Comparison of ENCODE assay signal across 25 cellular contexts in genomic region chr12:51345681-51346080, GRCh38. TPM values are rescaled to one million over a fixed set of nuclear protein-coding genes. Genes with fewer than 3 reads are reported as not detected.
A peak's percentile ranks its signal among the peaks of the same experiment; 100 is the strongest.
DNase-seq lines count a peak whose midpoint lies in the region; ATAC-seq and TF ChIP-seq lines count a peak whose summit lies in the region.
"Had no signal": no experiment of that assay in that cellular context is flagged by ENCODE, and none has a peak within 500 bp of the region (broad histone marks: within the 10 kb centered on the region; RNA-seq: fewer than 3 reads in every experiment).

No MANE protein-coding gene starts in this region.

- peak overlapping the region; percentile 86 for H2AFZ ChIP-seq in OCI-LY3 (ENCODE audit: low read depth, low read length)
- H2AFZ ChIP-seq: parathyroid adenoma had no signal

- no peaks in the 10 kb centered on the region for H3K79me2 ChIP-seq in OCI-LY3 (ENCODE audit: low read length)
- H3K79me2 ChIP-seq: parathyroid adenoma had no signal

- H3K4me2 ChIP-seq in OCI-LY3 (ENCODE audit: low read length), result peak overlapping the region; percentile 87

- TF ChIP-seq CTCF in OCI-LY3 (IDR thresholded peaks at IDR 0.05; ENCODE audit: low read depth, low read length) (no peak), brain microvascular endothelial cell (IDR thresholded peaks at IDR 0.05; ENCODE audit: low read depth, low read length, missing control alignments) (no peak), neural crest cell (conservative IDR thresholded peaks at IDR 0.05) (no peak)

- H3K9me3 ChIP-seq in OCI-LY3 (ENCODE audit: insufficient read depth, low read length), result no peaks in the 10 kb centered on the region
- H3K9me3 ChIP-seq: thoracic aorta had no signal

- H4K20me1 ChIP-seq in OCI-LY3 (ENCODE audit: insufficient read depth, low read length), result no peaks in the 10 kb centered on the region

- no peak overlapping the region for H3K4me3 Mint-ChIP-seq in neural crest cell
- H3K4me3 Mint-ChIP-seq: naive thymus-derived CD4-positive, alpha-beta T cell; T-helper 1 cell treated with Interleukin-12 subunit alpha and Interleukin-12 subunit beta and Interleukin-4 antibody, amounts not matched to agents 30 μg/mL and 1 μg/mL, for 36 hours had no signal

- ATAC-seq in GM18861 (IDR thresholded peaks at IDR 0.05; ENCODE audit: unreplicated experiment) (no peak), HG02840 (IDR thresholded peaks at IDR 0.05; ENCODE audit: low FRiP score, unreplicated experiment) (no peak)
- ATAC-seq: left colon; naive thymus-derived CD4-positive, alpha-beta T cell had no signal

- H3K36me3 Mint-ChIP-seq in neural crest cell (ENCODE audit: low read depth), result no peaks in the 10 kb centered on the region
- H3K36me3 Mint-ChIP-seq: naive thymus-derived CD4-positive, alpha-beta T cell had no signal

- H3K27ac ChIP-seq in OCI-LY3 (ENCODE audit: low read length), result peak overlapping the region; percentile 97
- no peak overlapping the region for H3K27ac ChIP-seq in brain microvascular endothelial cell
- H3K27ac ChIP-seq: dorsolateral prefrontal cortex, epithelial cell of prostate, parathyroid adenoma, thoracic aorta had no signal

- H3K27me3 Mint-ChIP-seq in neural crest cell (ENCODE audit: low read depth), result no peaks in the 10 kb centered on the region

- in situ Hi-C loops in brain microvascular endothelial cell (cut with HindIII; ENCODE audit: low pct_ligation_motif_present, low sequenced_read_pairs), result no loop called here

- peak overlapping the region; percentile 96 for H3K27ac Mint-ChIP-seq in neural crest cell (ENCODE audit: unreplicated experiment)
- H3K27ac Mint-ChIP-seq: naive thymus-derived CD4-positive, alpha-beta T cell; T-helper 1 cell treated with Interleukin-12 subunit alpha and Interleukin-12 subunit beta and Interleukin-4 antibody, amounts not matched to agents 30 μg/mL and 1 μg/mL, for 36 hours had no signal

- H3K9ac ChIP-seq in OCI-LY3 (ENCODE audit: low read length), result peak overlapping the region; percentile 69
- H3K9ac ChIP-seq: parathyroid adenoma had no signal

- H3K9me3 Mint-ChIP-seq in neural crest cell, result no peaks in the 10 kb centered on the region
- H3K9me3 Mint-ChIP-seq: naive thymus-derived CD4-positive, alpha-beta T cell; T-helper 1 cell treated with Interleukin-12 subunit alpha and Interleukin-12 subunit beta and Interleukin-4 antibody, amounts not matched to agents 30 μg/mL and 1 μg/mL, for 36 hours had no signal

- H3K27me3 ChIP-seq in OCI-LY3 (ENCODE audit: low read depth, low read length) (no peaks in the 10 kb centered on the region), brain microvascular endothelial cell (replicated peaks) (no peaks in the 10 kb centered on the region)
- H3K27me3 ChIP-seq: dorsolateral prefrontal cortex had no signal

- peak; percentile 42 for DNase-seq in Daoy (ENCODE audit: low read depth)
- peak; percentile 56 for DNase-seq in brain microvascular endothelial cell
- DNase-seq in neural crest cell (ENCODE audit: low read depth, low spot score), result no peak
- no peak for DNase-seq in anterior cingulate cortex (lab: John Stamatoyannopoulos, UW)
- no peak for DNase-seq in LoVo (ENCODE audit: low spot score)
- DNase-seq: activated CD4-positive, alpha-beta T cell treated with anti-CD3 and anti-CD28 coated beads, Interleukin-2, amount 50 U/mL, for 1 hour; activated CD8-positive, alpha-beta memory T cell treated with anti-CD3 and anti-CD28 coated beads, Interleukin-2, amount 50 U/mL, for 48 hours; activated effector memory CD4-positive, alpha-beta T cell treated with Interleukin-2 at 50 U/mL for 16 hours; dorsolateral prefrontal cortex; foreskin melanocyte; H7; left colon; mesendoderm; naive thymus-derived CD4-positive, alpha-beta T cell; NCI-H1436 treated with DMSO at 0.1 percent for 48 hours; NCI-H69; SHP77 treated with DMSO at 0.1 percent for 48 hours had no signal

- H3K4me3 ChIP-seq in OCI-LY3 (ENCODE audit: low read length) (peak overlapping the region; percentile 59), brain microvascular endothelial cell (ENCODE audit: low read depth, low read length) (no peak overlapping the region)
- H3K4me3 ChIP-seq: dorsolateral prefrontal cortex, thoracic aorta had no signal

- H3K4me1 ChIP-seq in OCI-LY3 (ENCODE audit: low read length), result peaks cover 62% of the 10 kb centered on the region

- H3K4me1 Mint-ChIP-seq in neural crest cell, result peaks cover 14% of the 10 kb centered on the region

- H3K36me3 ChIP-seq in OCI-LY3 (replicated peaks; ENCODE audit: low read depth, low read length) (no peaks in the 10 kb centered on the region), brain microvascular endothelial cell (replicated peaks) (no peaks in the 10 kb centered on the region)
- H3K36me3 ChIP-seq: thoracic aorta had no signal

RNA-seq across cellular contexts. Expression of gene CELA1, which starts 0.8 kb away (rescaled TPM):
- not detected in 2 replicates for total RNA-seq in Daoy (2014; rRNA removed; shearing (Covaris generic))
- not detected in 2 replicates for total RNA-seq in neural crest cell
- total RNA-seq: cardiac septum, H7, left colon, thoracic aorta had no signal

RNA-seq across cellular contexts. Expression of gene BIN2, which starts 21.7 kb away (rescaled TPM):
- total RNA-seq in Daoy (2014; rRNA removed; shearing (Covaris generic)), result not detected in 2 replicates
- not detected in 2 replicates for total RNA-seq in neural crest cell

RNA-seq across cellular contexts. Expression of gene GALNT6, which starts 45.5 kb away (rescaled TPM):
- 4.3 and 14.0 TPM in 2 replicates for total RNA-seq in Daoy (2014; rRNA removed; shearing (Covaris generic))
- 0.09 and 0.16 TPM in 2 replicates for total RNA-seq in neural crest cell

Comparison
In these comparisons a context has a peak if more than half of its experiments do, and no peak if none do; other contexts are left out.
1. DNase-seq: peak in Daoy (single experiment) and brain microvascular endothelial cell (single experiment); none in neural crest cell (single experiment), anterior cingulate cortex (0 of 58) and LoVo (single experiment).